In the genomic region with DNA sequence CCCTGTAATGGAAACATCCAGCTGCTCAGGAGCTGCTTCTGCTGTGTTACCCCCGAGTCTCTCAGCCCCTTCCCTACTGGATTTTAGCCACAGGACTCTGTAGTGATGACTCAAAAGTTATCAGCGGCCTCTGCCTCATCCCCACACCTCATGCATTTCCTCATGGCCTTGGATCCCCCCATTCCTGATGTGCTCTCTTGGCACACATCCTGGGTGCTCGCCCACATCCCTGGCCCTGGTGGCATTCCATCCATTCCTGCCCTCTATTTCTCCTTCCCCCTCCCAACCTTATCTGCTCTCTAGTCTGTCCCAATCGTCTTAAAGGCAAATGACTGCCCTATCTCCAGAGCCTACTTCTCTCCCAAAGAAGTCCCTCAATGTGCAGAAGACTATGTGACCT, we compare ENCODE assay signal across 15 cellular contexts. TPM values are rescaled to one million over a fixed set of nuclear protein-coding genes. Genes with fewer than 3 reads are reported as not detected.
A peak's percentile ranks its signal among the peaks of the same experiment; 100 is the strongest.
DNase-seq lines count a peak whose midpoint lies in the region; ATAC-seq and TF ChIP-seq lines count a peak whose summit lies in the region.
"Had no signal": no experiment of that assay in that cellular context is flagged by ENCODE, and none has a peak within 500 bp of the region (broad histone marks: within the 10 kb centered on the region; RNA-seq: fewer than 3 reads in every experiment).

No MANE protein-coding gene starts in this region.

- POLR2A ChIA-PET in activated B cell treated with CpG ODN at 0.5 μM for 24 hours (lab: Charles Lee), result no interaction called here

- DNase-seq in A172 (ENCODE audit: low spot score), result peak; percentile 81
- DNase-seq in EH (ENCODE audit: low read depth), result peak; percentile 88
- DNase-seq in activated B cell treated with CpG ODN at 0.5 μM for 24 hours, result no peak
- DNase-seq in fibroblast of villous mesenchyme (ENCODE audit: low read depth), result peak; percentile 73
- no peak for DNase-seq in inferior parietal cortex (ENCODE audit: extremely low spot score)
- no peak for DNase-seq in foreskin melanocyte
- DNase-seq in activated CD4-positive, CD25-positive, alpha-beta regulatory T cell treated with anti-CD3 and anti-CD28 coated beads, Interleukin-2, amount 50 U/mL, for 72 hours, result no peak
- DNase-seq: activated CD8-positive, alpha-beta memory T cell treated with anti-CD3 and anti-CD28 coated beads for 24 hours; amygdala; CD4-positive, alpha-beta T cell; NCI-H187; SW 1271; uterus had no signal

- H3K27ac Mint-ChIP-seq in activated B cell treated with CpG ODN at 0.5 μM for 24 hours, result peak overlapping the region; percentile 43
- H3K27ac Mint-ChIP-seq: CD4-positive, alpha-beta T cell had no signal

- no peak overlapping the region for H3K4me3 Mint-ChIP-seq in activated B cell treated with CpG ODN at 0.5 μM for 24 hours
- H3K4me3 Mint-ChIP-seq: CD4-positive, alpha-beta T cell had no signal

- no peaks in the 10 kb centered on the region for H3K9me3 Mint-ChIP-seq in activated B cell treated with CpG ODN at 0.5 μM for 24 hours
- H3K9me3 Mint-ChIP-seq: CD4-positive, alpha-beta T cell had no signal

- TF ChIP-seq CTCF in activated B cell treated with CpG ODN at 0.5 μM for 24 hours (IDR thresholded peaks at IDR 0.05), result no peak
- TF ChIP-seq CTCF in fibroblast of villous mesenchyme (IDR thresholded peaks at IDR 0.05; ENCODE audit: insufficient read depth, low read depth, low read length), result no peak

- intact Hi-C loops in activated B cell treated with CpG ODN at 0.5 μM for 24 hours (cut with micrococcal nuclease), result loop anchor here (10.0 kb wide), 1 partner anchor 64 kb away; no protein-coding TSS in a partner anchor

- ATAC-seq in activated B cell treated with CpG ODN at 0.5 μM for 24 hours (ENCODE audit: low read depth) (no peak), HG02870 (IDR thresholded peaks at IDR 0.05; ENCODE audit: unreplicated experiment) (no peak)

- no peak overlapping the region for H3K4me3 ChIP-seq in fibroblast of villous mesenchyme (ENCODE audit: low read depth, low read length)
- H3K4me3 ChIP-seq: smooth muscle cell, uterus had no signal

- H3K4me1 Mint-ChIP-seq in activated B cell treated with CpG ODN at 0.5 μM for 24 hours, result peaks cover 4% of the 10 kb centered on the region

- H3K36me3 Mint-ChIP-seq in activated B cell treated with CpG ODN at 0.5 μM for 24 hours (ENCODE audit: low read depth), result peaks cover 85% of the 10 kb centered on the region

- CTCF ChIA-PET in activated B cell treated with CpG ODN at 0.5 μM for 24 hours (lab: Charles Lee), result no interaction called here

- H3K27me3 Mint-ChIP-seq in activated B cell treated with CpG ODN at 0.5 μM for 24 hours, result no peaks in the 10 kb centered on the region
- H3K27me3 Mint-ChIP-seq: CD4-positive, alpha-beta T cell had no signal

RNA-seq across cellular contexts. Expression of a gene that starts 24.6 kb away (rescaled TPM):
- 6.4 and 8.9 TPM in 2 replicates for total RNA-seq in A172 (2014; rRNA removed; shearing (Covaris generic))
- 160 and 186 TPM in 2 replicates for total RNA-seq in activated B cell treated with CpG ODN at 0.5 μM for 24 hours
- 14.5 and 14.7 TPM in 2 replicates for total RNA-seq in fibroblast of villous mesenchyme

RNA-seq across cellular contexts. Expression of a gene that starts 31.7 kb away (rescaled TPM):
- 47.5 and 55.9 TPM in 2 replicates for total RNA-seq in A172 (2014; rRNA removed; shearing (Covaris generic))
- total RNA-seq in activated B cell treated with CpG ODN at 0.5 μM for 24 hours (140 and 163 TPM in 2 replicates), fibroblast of villous mesenchyme (38.3 and 43.2 TPM in 2 replicates)

Comparison
In these comparisons a context has a peak if more than half of its experiments do, and no peak if none do; other contexts are left out.
1. DNase-seq: peak in A172 (single experiment), EH (single experiment) and fibroblast of villous mesenchyme (single experiment); none in activated B cell treated with CpG ODN at 0.5 μM for 24 hours (single experiment), inferior parietal cortex (single experiment), foreskin melanocyte (single experiment) and activated CD4-positive, CD25-positive, alpha-beta regulatory T cell treated with anti-CD3 and anti-CD28 coated beads, Interleukin-2, amount 50 U/mL, for 72 hours (single experiment).
2. RNA of a gene that starts 24.6 kb away (total RNA-seq): 160 to 186 TPM in activated B cell treated with CpG ODN at 0.5 μM for 24 hours; 14.5 to 14.7 TPM in fibroblast of villous mesenchyme and 6.4 to 8.9 TPM in A172; every median in the first group is over 10 times any median in the second.